Comparison of ENCODE assay signal across 1 cellular context in the genomic region with DNA sequence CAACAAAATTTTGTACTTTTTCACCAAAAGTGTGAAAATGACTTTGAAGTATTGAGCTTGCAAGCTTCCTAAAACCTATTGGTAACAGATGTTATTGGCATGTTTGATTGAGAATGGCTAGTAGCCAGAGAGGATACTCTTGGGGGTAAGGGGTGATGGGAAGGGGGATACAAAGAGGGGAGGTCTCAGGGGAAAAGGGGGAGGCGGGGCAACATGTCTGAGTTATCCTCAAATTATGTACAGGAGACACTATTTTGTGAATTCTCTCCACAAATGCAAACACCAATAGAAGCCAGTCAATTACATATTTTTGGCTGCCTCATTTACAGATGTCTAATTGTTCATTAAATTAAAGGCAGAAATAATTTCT.
TF ChIP-seq lines count a peak whose summit lies in the region.

No MANE protein-coding gene starts in this region.

TF ChIP-seq in IMR-90, 13 proteins besides CTCF, POLR2A, EP300 and RAD21 (continued from another document):
- TF ChIP-seq RCOR1 (IDR thresholded peaks at IDR 0.05; ENCODE audit: insufficient replicate concordance, low read length) (no peak), CHD1 (IDR thresholded peaks at IDR 0.05; ENCODE audit: low read depth, low read length) (no peak), CEBPB (IDR thresholded peaks at IDR 0.05; ENCODE audit: low read depth, low read length) (no peak), BHLHE40 (IDR thresholded peaks at IDR 0.05; ENCODE audit: low read depth, low read length) (no peak), MAZ (IDR thresholded peaks at IDR 0.05; ENCODE audit: borderline replicate concordance, low read depth, low read length) (no peak), MAFK (IDR thresholded peaks at IDR 0.05; ENCODE audit: low read depth, low read length) (no peak), SMC3 (IDR thresholded peaks at IDR 0.05; ENCODE audit: low read depth, low read length) (no peak)
- TF ChIP-seq, protein P1, sequence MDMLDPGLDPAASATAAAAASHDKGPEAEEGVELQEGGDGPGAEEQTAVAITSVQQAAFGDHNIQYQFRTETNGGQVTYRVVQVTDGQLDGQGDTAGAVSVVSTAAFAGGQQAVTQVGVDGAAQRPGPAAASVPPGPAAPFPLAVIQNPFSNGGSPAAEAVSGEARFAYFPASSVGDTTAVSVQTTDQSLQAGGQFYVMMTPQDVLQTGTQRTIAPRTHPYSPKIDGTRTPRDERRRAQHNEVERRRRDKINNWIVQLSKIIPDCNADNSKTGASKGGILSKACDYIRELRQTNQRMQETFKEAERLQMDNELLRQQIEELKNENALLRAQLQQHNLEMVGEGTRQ (IDR thresholded peaks at IDR 0.05; ENCODE audit: low read depth, low read length) = no peak
- TF ChIP-seq, protein P2, sequence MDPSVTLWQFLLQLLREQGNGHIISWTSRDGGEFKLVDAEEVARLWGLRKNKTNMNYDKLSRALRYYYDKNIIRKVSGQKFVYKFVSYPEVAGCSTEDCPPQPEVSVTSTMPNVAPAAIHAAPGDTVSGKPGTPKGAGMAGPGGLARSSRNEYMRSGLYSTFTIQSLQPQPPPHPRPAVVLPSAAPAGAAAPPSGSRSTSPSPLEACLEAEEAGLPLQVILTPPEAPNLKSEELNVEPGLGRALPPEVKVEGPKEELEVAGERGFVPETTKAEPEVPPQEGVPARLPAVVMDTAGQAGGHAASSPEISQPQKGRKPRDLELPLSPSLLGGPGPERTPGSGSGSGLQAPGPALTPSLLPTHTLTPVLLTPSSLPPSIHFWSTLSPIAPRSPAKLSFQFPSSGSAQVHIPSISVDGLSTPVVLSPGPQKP (IDR thresholded peaks at IDR 0.05; ENCODE audit: borderline replicate concordance, low read depth, low read length) = no peak
